Comparison of ENCODE assay signal across 1 cellular context in genomic region chr10:867807-868206, GRCh38.
TF ChIP-seq lines count a peak whose summit lies in the region.

No MANE protein-coding gene starts in this region.

TF ChIP-seq in GM23338, 12 proteins besides CTCF, POLR2A, EP300 and RAD21 (continued from another document):
- no peak for TF ChIP-seq ZNF462 (CRISPR knock-in tag; IDR thresholded peaks at IDR 0.05)
